In genomic region chr9:27073841-27074728, GRCh38 we compare ENCODE assay signal across 23 cellular contexts. TPM values are rescaled to one million over a fixed set of nuclear protein-coding genes. Genes with fewer than 3 reads are reported as not detected.
DNase-seq lines count a peak whose midpoint lies in the region; ATAC-seq and TF ChIP-seq lines count a peak whose summit lies in the region.
"Had no signal": no experiment of that assay in that cellular context is flagged by ENCODE, and none has a peak within 500 bp of the region (broad histone marks: within the 10 kb centered on the region; RNA-seq: fewer than 3 reads in every experiment).

No MANE protein-coding gene starts in this region.

- intact Hi-C loops in upper lobe of right lung (cut with DNase I), result no loop called here

- no peaks in the 10 kb centered on the region for H3K9me3 ChIP-seq in upper lobe of right lung

- DNase-seq in activated naive CD8-positive, alpha-beta T cell treated with anti-CD3 and anti-CD28 coated beads, Interleukin-2, amount 50 U/mL, for 24 hours, result no peak
- no peak for DNase-seq in activated naive CD8-positive, alpha-beta T cell treated with anti-CD3 and anti-CD28 coated beads for 36 hours
- DNase-seq in choroid plexus epithelial cell (ENCODE audit: low read depth) (peak; percentile 38), fibroblast of pulmonary artery (ENCODE audit: low read depth) (peak; percentile 31), upper lobe of right lung (no peak), DMS 273 (lab: John Stamatoyannopoulos, UW; ENCODE audit: unreplicated experiment) (no peak), GF-D8 (lab: John Stamatoyannopoulos, UW) (no peak)
- DNase-seq: 8988T; AML-193; C1 segment of cervical spinal cord; CD8-positive, alpha-beta T cell; Karpas-422; MM.1S; NCI-H1092; NCI-H1436; NCI-H187 treated with DMSO at 0.1 percent for 48 hours; NCI-H2107; PC-9; RPMI8226; SHP77 had no signal

- no peaks in the 10 kb centered on the region for H3K27me3 Mint-ChIP-seq in activated naive CD8-positive, alpha-beta T cell treated with anti-CD3 and anti-CD28 coated beads, Interleukin-2, amount 50 U/mL, for 24 hours
- no peaks in the 10 kb centered on the region for H3K27me3 Mint-ChIP-seq in activated naive CD8-positive, alpha-beta T cell treated with anti-CD3 and anti-CD28 coated beads for 36 hours

- no peak overlapping the region for H3K4me3 Mint-ChIP-seq in activated naive CD8-positive, alpha-beta T cell treated with anti-CD3 and anti-CD28 coated beads, Interleukin-2, amount 50 U/mL, for 24 hours
- no peak overlapping the region for H3K4me3 Mint-ChIP-seq in activated naive CD8-positive, alpha-beta T cell treated with anti-CD3 and anti-CD28 coated beads for 36 hours
- H3K4me3 Mint-ChIP-seq: CD8-positive, alpha-beta T cell had no signal

- H3K36me3 Mint-ChIP-seq in activated naive CD8-positive, alpha-beta T cell treated with anti-CD3 and anti-CD28 coated beads, Interleukin-2, amount 50 U/mL, for 24 hours (ENCODE audit: low read depth), result peaks cover 6% of the 10 kb centered on the region
- H3K36me3 Mint-ChIP-seq in activated naive CD8-positive, alpha-beta T cell treated with anti-CD3 and anti-CD28 coated beads for 36 hours, result peaks cover 10% of the 10 kb centered on the region

- no peaks in the 10 kb centered on the region for H3K9me3 Mint-ChIP-seq in activated naive CD8-positive, alpha-beta T cell treated with anti-CD3 and anti-CD28 coated beads, Interleukin-2, amount 50 U/mL, for 24 hours
- peaks cover 1% of the 10 kb centered on the region for H3K9me3 Mint-ChIP-seq in activated naive CD8-positive, alpha-beta T cell treated with anti-CD3 and anti-CD28 coated beads for 36 hours

- peak; percentile 20 for ATAC-seq in activated naive CD8-positive, alpha-beta T cell treated with anti-CD3 and anti-CD28 coated beads, Interleukin-2, amount 50 U/mL, for 24 hours
- ATAC-seq in upper lobe of right lung, result peak; percentile 23
- ATAC-seq in GM21786 (IDR thresholded peaks at IDR 0.05; ENCODE audit: unreplicated experiment), result no peak
- ATAC-seq: CD8-positive, alpha-beta T cell had no signal

- H3K4me3 ChIP-seq in choroid plexus epithelial cell (ENCODE audit: low read depth, low read length), result no peak overlapping the region
- H3K4me3 ChIP-seq in fibroblast of pulmonary artery (replicated peaks; ENCODE audit: low read depth, low read length), result no peak overlapping the region
- H3K4me3 ChIP-seq in upper lobe of right lung, result no peak overlapping the region
- H3K4me3 ChIP-seq: PC-9, SK-N-MC had no signal

- H3K27me3 ChIP-seq in upper lobe of right lung, result no peaks in the 10 kb centered on the region

- TF ChIP-seq CTCF in choroid plexus epithelial cell (conservative IDR thresholded peaks at IDR 0.05; ENCODE audit: low read depth, low read length), result no peak
- no peak for TF ChIP-seq CTCF in fibroblast of pulmonary artery (IDR thresholded peaks at IDR 0.05; ENCODE audit: low read length, missing control alignments)
- no peak for TF ChIP-seq CTCF in upper lobe of right lung (IDR thresholded peaks at IDR 0.05)

- no peaks in the 10 kb centered on the region for H3K4me1 ChIP-seq in upper lobe of right lung

- H3K4me1 Mint-ChIP-seq in activated naive CD8-positive, alpha-beta T cell treated with anti-CD3 and anti-CD28 coated beads, Interleukin-2, amount 50 U/mL, for 24 hours, result no peaks in the 10 kb centered on the region
- no peaks in the 10 kb centered on the region for H3K4me1 Mint-ChIP-seq in activated naive CD8-positive, alpha-beta T cell treated with anti-CD3 and anti-CD28 coated beads for 36 hours

- no peak overlapping the region for H3K27ac ChIP-seq in upper lobe of right lung
- H3K27ac ChIP-seq: PC-9, SK-N-MC had no signal

- no peaks in the 10 kb centered on the region for H3K36me3 ChIP-seq in upper lobe of right lung

- no peak overlapping the region for H3K27ac Mint-ChIP-seq in activated naive CD8-positive, alpha-beta T cell treated with anti-CD3 and anti-CD28 coated beads, Interleukin-2, amount 50 U/mL, for 24 hours
- no peak overlapping the region for H3K27ac Mint-ChIP-seq in activated naive CD8-positive, alpha-beta T cell treated with anti-CD3 and anti-CD28 coated beads for 36 hours
- H3K27ac Mint-ChIP-seq: CD8-positive, alpha-beta T cell had no signal

RNA-seq across cellular contexts. Expression of gene TEK, which starts 34.9 kb away (rescaled TPM):
- total RNA-seq in activated naive CD8-positive, alpha-beta T cell treated with anti-CD3 and anti-CD28 coated beads for 36 hours, result not detected
- total RNA-seq in upper lobe of right lung, result 65.6 TPM
- total RNA-seq: CD8-positive, alpha-beta T cell; NCI-H460; PC-9 had no signal

Comparison
In these comparisons a context has a peak if more than half of its experiments do, and no peak if none do; other contexts are left out.
1. DNase-seq: peak in choroid plexus epithelial cell (single experiment) and fibroblast of pulmonary artery (single experiment); none in activated naive CD8-positive, alpha-beta T cell treated with anti-CD3 and anti-CD28 coated beads, Interleukin-2, amount 50 U/mL, for 24 hours (single experiment), activated naive CD8-positive, alpha-beta T cell treated with anti-CD3 and anti-CD28 coated beads for 36 hours (single experiment), upper lobe of right lung (single experiment), DMS 273 (single experiment) and GF-D8 (single experiment).
2. RNA of gene TEK, which starts 34.9 kb away (total RNA-seq): 65.6 TPM in upper lobe of right lung (single experiment); not detected in activated naive CD8-positive, alpha-beta T cell treated with anti-CD3 and anti-CD28 coated beads for 36 hours; every median in the first group is over 10 times any median in the second.